ENCODE assay signal across 19 cellular contexts in genomic region chrX:135977611-135978010, GRCh38. TPM values are rescaled to one million over a fixed set of nuclear protein-coding genes. Genes with fewer than 3 reads are reported as not detected.
A peak's percentile ranks its signal among the peaks of the same experiment; 100 is the strongest.
DNase-seq lines count a peak whose midpoint lies in the region; ATAC-seq and TF ChIP-seq lines count a peak whose summit lies in the region.
"Had no signal": no experiment of that assay in that cellular context is flagged by ENCODE, and none has a peak within 500 bp of the region (broad histone marks: within the 10 kb centered on the region; RNA-seq: fewer than 3 reads in every experiment).

No MANE protein-coding gene starts in this region.

- peak overlapping the region in 1 of 7 donors; percentile 12 for H3K27ac Mint-ChIP-seq in CD14-positive monocyte
- H3K27ac Mint-ChIP-seq in activated naive CD8-positive, alpha-beta T cell treated with anti-CD3 and anti-CD28 coated beads, Interleukin-2, amount 50 U/mL, for 24 hours, result no peak overlapping the region
- H3K27ac Mint-ChIP-seq: activated naive CD8-positive, alpha-beta T cell treated with anti-CD3 and anti-CD28 coated beads, Interleukin-2, amount 10 ng/mL, durations not matched to agents 7 days and 5 days had no signal

- no peak overlapping the region for H3K4me3 ChIP-seq in SJSA1
- H3K4me3 ChIP-seq: BLaER1 treated with 17β-estradiol and CSF1 and Interleukin-3, amounts not matched to agents 10 nM and 100 nM; right atrium auricular region; tibial artery had no signal

- no peak overlapping the region for H3K4me3 Mint-ChIP-seq in CD14-positive monocyte
- H3K4me3 Mint-ChIP-seq in activated naive CD8-positive, alpha-beta T cell treated with anti-CD3 and anti-CD28 coated beads, Interleukin-2, amount 50 U/mL, for 24 hours, result no peak overlapping the region
- H3K4me3 Mint-ChIP-seq: activated naive CD8-positive, alpha-beta T cell treated with anti-CD3 and anti-CD28 coated beads, Interleukin-2, amount 10 ng/mL, durations not matched to agents 7 days and 5 days had no signal

- peaks cover 32% of the 10 kb centered on the region for H3K4me1 Mint-ChIP-seq in CD14-positive monocyte
- peaks cover 23% of the 10 kb centered on the region for H3K4me1 Mint-ChIP-seq in activated naive CD8-positive, alpha-beta T cell treated with anti-CD3 and anti-CD28 coated beads, Interleukin-2, amount 50 U/mL, for 24 hours

- intact Hi-C loops in CD14-positive monocyte (cut with micrococcal nuclease), result no loop called here

- peaks cover 0 to 3% (median 0%) of the 10 kb centered on the region in 7 donors for H3K9me3 Mint-ChIP-seq in CD14-positive monocyte
- H3K9me3 Mint-ChIP-seq in activated naive CD8-positive, alpha-beta T cell treated with anti-CD3 and anti-CD28 coated beads, Interleukin-2, amount 50 U/mL, for 24 hours, result no peaks in the 10 kb centered on the region
- H3K9me3 Mint-ChIP-seq: activated naive CD8-positive, alpha-beta T cell treated with anti-CD3 and anti-CD28 coated beads, Interleukin-2, amount 10 ng/mL, durations not matched to agents 7 days and 5 days had no signal

- peaks cover 0 to 13% (median 2%) of the 10 kb centered on the region in 3 donors for H3K27me3 Mint-ChIP-seq in CD14-positive monocyte (ENCODE audit: low read depth in 3 of 3)
- no peaks in the 10 kb centered on the region for H3K27me3 Mint-ChIP-seq in activated naive CD8-positive, alpha-beta T cell treated with anti-CD3 and anti-CD28 coated beads, Interleukin-2, amount 50 U/mL, for 24 hours

- peaks cover 11% of the 10 kb centered on the region for H3K4me1 ChIP-seq in SJSA1 (replicated peaks)

- no peaks in the 10 kb centered on the region for H3K36me3 Mint-ChIP-seq in CD14-positive monocyte
- no peaks in the 10 kb centered on the region for H3K36me3 Mint-ChIP-seq in activated naive CD8-positive, alpha-beta T cell treated with anti-CD3 and anti-CD28 coated beads, Interleukin-2, amount 50 U/mL, for 24 hours (ENCODE audit: low read depth)

- no peaks in the 10 kb centered on the region for H3K9me3 ChIP-seq in SJSA1 (replicated peaks)
- H3K9me3 ChIP-seq: neutrophil, right atrium auricular region, tibial artery had no signal

- no peak for TF ChIP-seq CTCF in CD14-positive monocyte (IDR thresholded peaks at IDR 0.05)

- no peak for ATAC-seq in GM21447 (IDR thresholded peaks at IDR 0.05; ENCODE audit: unreplicated experiment)
- ATAC-seq in activated naive CD8-positive, alpha-beta T cell treated with anti-CD3 and anti-CD28 coated beads, Interleukin-2, amount 50 U/mL, for 24 hours, result no peak
- ATAC-seq in GM19463 (IDR thresholded peaks at IDR 0.05; ENCODE audit: unreplicated experiment), result no peak

- peak; percentile 39 for DNase-seq in AG08396 (ENCODE audit: low spot score)
- peak; percentile 40 for DNase-seq in H4 (ENCODE audit: low spot score)
- DNase-seq in SJSA1 (ENCODE audit: low read depth in 1 of 2, low spot score in 2 of 2), result peak in 1 of 2 experiments; percentile 23
- DNase-seq in fibroblast of peridontal ligament (ENCODE audit: extremely low read depth), result peak; percentile 67
- DNase-seq in CD14-positive monocyte (ENCODE audit: low spot score), result no peak
- no peak for DNase-seq in activated naive CD8-positive, alpha-beta T cell treated with anti-CD3 and anti-CD28 coated beads, Interleukin-2, amount 50 U/mL, for 24 hours
- DNase-seq: activated naive CD8-positive, alpha-beta T cell treated with anti-CD3 and anti-CD28 coated beads, Interleukin-2, amount 10 ng/mL, durations not matched to agents 7 days and 5 days; hippocampal formation; NCI-H1694; NCI-H526 treated with DMSO at 0.1 percent for 48 hours; RPMI8226; stimulated activated CD4-positive, alpha-beta T cell treated with anti-CD3 and anti-CD28 coated beads, Interleukin-4, amount 100 ng/mL, for 1 hour; tibial artery had no signal

- H3K36me3 ChIP-seq in SJSA1, result peaks cover 2% of the 10 kb centered on the region; the same call in 1 of the 2 replicates
- H3K36me3 ChIP-seq: BLaER1 treated with 17β-estradiol and CSF1 and Interleukin-3, amounts not matched to agents 10 nM and 100 nM; neutrophil; right atrium auricular region; tibial artery had no signal

- H3K27me3 ChIP-seq in SJSA1 (replicated peaks), result no peaks in the 10 kb centered on the region
- H3K27me3 ChIP-seq: neutrophil, tibial artery had no signal

- 0 out of 2 replicates have a peak overlapping the region, but pooled peaks have one; percentile 21 for H3K27ac ChIP-seq in SJSA1
- H3K27ac ChIP-seq: BLaER1 treated with 17β-estradiol and CSF1 and Interleukin-3, amounts not matched to agents 10 nM and 100 nM; KMS-11; neutrophil; right atrium auricular region; tibial artery had no signal

RNA-seq across cellular contexts. Expression of gene MMGT1, which starts 3.8 kb away (rescaled TPM):
- 24.9 and 32.4 TPM in 2 replicates for total RNA-seq in H4 (2014; rRNA removed; shearing (Covaris generic))
- 32.4 and 39.4 TPM in 2 replicates for total RNA-seq in SJSA1 (2014; rRNA removed; shearing (Covaris generic))
- polyA plus RNA-seq in CD14-positive monocyte, result 10 to 100 TPM; 11.8 to 14.2 TPM

RNA-seq across cellular contexts. Expression of gene SLC9A6, which starts 7.6 kb away (rescaled TPM):
- 19.9 and 22.4 TPM in 2 replicates for total RNA-seq in H4 (2014; rRNA removed; shearing (Covaris generic))
- total RNA-seq in SJSA1 (2014; rRNA removed; shearing (Covaris generic)), result 23.6 and 23.9 TPM in 2 replicates
- 10 to 100 TPM; 14.2 to 15.7 TPM for polyA plus RNA-seq in CD14-positive monocyte

Comparison
In these comparisons a context has a peak if more than half of its experiments do, and no peak if none do; other contexts are left out.
1. DNase-seq: peak in AG08396 (single experiment), H4 (single experiment) and fibroblast of peridontal ligament (single experiment); none in CD14-positive monocyte (single experiment) and activated naive CD8-positive, alpha-beta T cell treated with anti-CD3 and anti-CD28 coated beads, Interleukin-2, amount 50 U/mL, for 24 hours (single experiment).